28 cellular contexts compared by ENCODE assay signal in genomic region chr2:197368412-197368811, GRCh38.
"Had no signal": no experiment of that assay in that cellular context is flagged by ENCODE, and none has a peak within 500 bp of the region (broad histone marks: within the 10 kb centered on the region; RNA-seq: fewer than 3 reads in every experiment).

No MANE protein-coding gene starts in this region.

- FAIRE-seq: islet of Langerhans had no signal

- H3K27me3 Mint-ChIP-seq: naive B cell; stimulated activated naive B cell treated with anti-CD40 and anti-IgM and Interleukin-4, amounts not matched to agents 10 μg/mL and 1 μg/mL and 100 μg/mL, for 72 hours; stimulated activated naive CD8-positive, alpha-beta T cell treated with anti-CD3 and anti-CD28 coated beads, Interleukin-15, Interleukin-2, amounts not matched to agents 100 ng/mL and 50 ng/mL, for 24 hours had no signal

- H3K36me3 ChIP-seq: left ventricle myocardium inferior, neural progenitor cell, neutrophil, right atrium auricular region, right lobe of liver, suprapubic skin, thoracic aorta, tibial artery, uterus had no signal

- ATAC-seq: natural killer cell; right lobe of liver; stimulated activated naive B cell treated with anti-CD40 and anti-IgM and Interleukin-4, amounts not matched to agents 10 μg/mL and 1 μg/mL and 100 μg/mL, for 72 hours had no signal

- H3K36me3 Mint-ChIP-seq: immature natural killer cell, mesothelial cell of epicardium, naive B cell, natural killer cell, neural progenitor cell had no signal

- H3K9me3 ChIP-seq: left ventricle myocardium inferior, neutrophil, right atrium auricular region, right lobe of liver, suprapubic skin, thoracic aorta, tibial artery, uterus had no signal

- H3K4me3 ChIP-seq: left ventricle myocardium inferior, lung, neural progenitor cell, right atrium auricular region, right lobe of liver, skin epidermis, suprapubic skin, thoracic aorta, tibial artery, uterus had no signal

- H3K27me3 ChIP-seq: neural progenitor cell, neutrophil, right atrium auricular region, right lobe of liver, suprapubic skin, tibial artery, uterus had no signal

- DNase-seq: hypothalamus; immature natural killer cell; left ventricle myocardium inferior; mesendoderm; naive B cell; natural killer cell; nephron progenitor cell; occipital lobe; right lobe of liver; stimulated activated CD4-positive, alpha-beta T cell treated with anti-CD3 and anti-CD28 coated beads, Interleukin-12 subunit alpha, Interleukin-12 subunit beta, amount 100 ng/mL, for 4 hours; stimulated activated CD4-positive, alpha-beta T cell treated with anti-CD3 and anti-CD28 coated beads, Interleukin-15, amount 100 ng/mL, for 24 hours; stimulated activated CD4-positive, alpha-beta T cell treated with anti-CD3 and anti-CD28 coated beads, Interleukin-2, amount 100 ng/mL, for 24 hours; stimulated activated CD4-positive, alpha-beta T cell treated with anti-CD3 and anti-CD28 coated beads, Interleukin-4, amount 100 ng/mL, for 1 hour; stimulated activated naive B cell treated with anti-CD40 and anti-IgM and Interleukin-4, amounts not matched to agents 10 μg/mL and 1 μg/mL and 100 μg/mL, for 72 hours; tibial artery; trophoblast cell; uterus had no signal

- H3K27ac Mint-ChIP-seq: mesothelial cell of epicardium; natural killer cell; nephron progenitor cell; neural progenitor cell; stimulated activated naive B cell treated with anti-CD40 and anti-IgM and Interleukin-4, amounts not matched to agents 10 μg/mL and 1 μg/mL and 100 μg/mL, for 72 hours; stimulated activated naive CD8-positive, alpha-beta T cell treated with anti-CD3 and anti-CD28 coated beads, Interleukin-15, Interleukin-2, amounts not matched to agents 100 ng/mL and 50 ng/mL, for 24 hours had no signal

- H3K4me3 Mint-ChIP-seq: immature natural killer cell; mesothelial cell of epicardium; naive B cell; natural killer cell; nephron progenitor cell; neural progenitor cell; stimulated activated naive B cell treated with anti-CD40 and anti-IgM and Interleukin-4, amounts not matched to agents 10 μg/mL and 1 μg/mL and 100 μg/mL, for 72 hours; stimulated activated naive CD8-positive, alpha-beta T cell treated with anti-CD3 and anti-CD28 coated beads, Interleukin-15, Interleukin-2, amounts not matched to agents 100 ng/mL and 50 ng/mL, for 24 hours had no signal

- H3K9me3 Mint-ChIP-seq: immature natural killer cell; naive B cell; natural killer cell; stimulated activated naive B cell treated with anti-CD40 and anti-IgM and Interleukin-4, amounts not matched to agents 10 μg/mL and 1 μg/mL and 100 μg/mL, for 72 hours; stimulated activated naive CD8-positive, alpha-beta T cell treated with anti-CD3 and anti-CD28 coated beads, Interleukin-15, Interleukin-2, amounts not matched to agents 100 ng/mL and 50 ng/mL, for 24 hours had no signal

- H3K27ac ChIP-seq: left ventricle myocardium inferior, neural progenitor cell, neutrophil, parathyroid adenoma, right atrium auricular region, right lobe of liver, skin epidermis, suprapubic skin, thoracic aorta, tibial artery, uterus had no signal

- H3K4me1 ChIP-seq: neural progenitor cell, parathyroid adenoma, right atrium auricular region, right lobe of liver, suprapubic skin, tibial artery, uterus had no signal
